In genomic region chr12:106310687-106311086, GRCh38 we compare ENCODE assay signal across 1 cellular context.
TF ChIP-seq lines count a peak whose summit lies in the region.

No MANE protein-coding gene starts in this region.

TF ChIP-seq in IMR-90, 13 proteins besides CTCF, POLR2A, EP300 and RAD21:
- no peak for TF ChIP-seq ELK1 (IDR thresholded peaks at IDR 0.05; ENCODE audit: borderline replicate concordance, low read depth, low read length)
- TF ChIP-seq MAZ (IDR thresholded peaks at IDR 0.05; ENCODE audit: borderline replicate concordance, low read depth, low read length) = no peak
- TF ChIP-seq BHLHE40 (IDR thresholded peaks at IDR 0.05; ENCODE audit: low read depth, low read length) = no peak
- TF ChIP-seq RFX5 (IDR thresholded peaks at IDR 0.05; ENCODE audit: low read depth, low read length) = no peak
- TF ChIP-seq MXI1 (IDR thresholded peaks at IDR 0.05; ENCODE audit: borderline replicate concordance, low read depth, low read length) = no peak
TF ChIP-seq in IMR-90: peak in this region for 0.
